In genomic region chr6:32580593-32580992, GRCh38 we compare ENCODE assay signal across 20 cellular contexts. TPM values are rescaled to one million over a fixed set of nuclear protein-coding genes. Genes with fewer than 3 reads are reported as not detected.
DNase-seq lines count a peak whose midpoint lies in the region; ATAC-seq and TF ChIP-seq lines count a peak whose summit lies in the region.
"Had no signal": no experiment of that assay in that cellular context is flagged by ENCODE, and none has a peak within 500 bp of the region (broad histone marks: within the 10 kb centered on the region; RNA-seq: fewer than 3 reads in every experiment).

No MANE protein-coding gene starts in this region.

- 78 to 83% methylated on average over 4 of the region's 4 CpGs for WGBS in heart right ventricle, 2 donors

- no peaks in the 10 kb centered on the region for H3K9me3 ChIP-seq in heart right ventricle
- H3K9me3 ChIP-seq: Peyer's patch, SJSA1 had no signal

- peaks cover 0 to 13% (median 0%) of the 10 kb centered on the region in 9 donors for H3K4me1 ChIP-seq in heart right ventricle
- H3K4me1 ChIP-seq: Peyer's patch, SJSA1 had no signal

- peak overlapping the region; percentile 61 for H3K4me3 Mint-ChIP-seq in dendritic cell treated with granulocyte-macrophage colony-stimulating factor and Interleukin-4, amounts not matched to agents 40 ng/mL and 50 ng/mL, for 4 days
- H3K4me3 Mint-ChIP-seq in stimulated activated naive B cell treated with anti-CD40 and anti-IgM and Interleukin-4, amounts not matched to agents 10 μg/mL and 1 μg/mL and 100 μg/mL, for 72 hours = peak overlapping the region; percentile 32 to 42

- H3K36me3 Mint-ChIP-seq in dendritic cell treated with granulocyte-macrophage colony-stimulating factor and Interleukin-4, amounts not matched to agents 40 ng/mL and 50 ng/mL, for 4 days (ENCODE audit: low read depth) = peaks cover 86% of the 10 kb centered on the region
- peaks cover 44 to 63% of the 10 kb centered on the region in 2 donors for H3K36me3 Mint-ChIP-seq in stimulated activated naive B cell treated with anti-CD40 and anti-IgM and Interleukin-4, amounts not matched to agents 10 μg/mL and 1 μg/mL and 100 μg/mL, for 72 hours

- TF ChIP-seq CTCF in heart right ventricle (IDR thresholded peaks at IDR 0.05) = no peak
- TF ChIP-seq CTCF in GM13977 (IDR thresholded peaks at IDR 0.05; ENCODE audit: extremely low read depth, insufficient read depth, missing control alignments) = no peak

- H3K9me3 Mint-ChIP-seq in dendritic cell treated with granulocyte-macrophage colony-stimulating factor and Interleukin-4, amounts not matched to agents 40 ng/mL and 50 ng/mL, for 4 days = no peaks in the 10 kb centered on the region
- H3K9me3 Mint-ChIP-seq in stimulated activated naive B cell treated with anti-CD40 and anti-IgM and Interleukin-4, amounts not matched to agents 10 μg/mL and 1 μg/mL and 100 μg/mL, for 72 hours = no peaks in the 10 kb centered on the region

- peaks cover 0 to 23% (median 0%) of the 10 kb centered on the region in 7 donors for H3K27me3 ChIP-seq in heart right ventricle
- H3K27me3 ChIP-seq: Peyer's patch had no signal

- DNase-seq in Right ventricle myocardium inferior (ENCODE audit: missing footprints) = peak; percentile 9
- DNase-seq in heart right ventricle = no peak
- DNase-seq in MV-4-11 (lab: John Stamatoyannopoulos, UW) = peak; percentile 2
- no peak for DNase-seq in stimulated activated naive B cell treated with anti-CD40 and anti-IgM and Interleukin-4, amounts not matched to agents 10 μg/mL and 1 μg/mL and 100 μg/mL, for 72 hours
- DNase-seq in NCI-H526 treated with DMSO at 0.1 percent for 48 hours (lab: John Stamatoyannopoulos, UW) = no peak
- DNase-seq in cerebellum (ENCODE audit: low spot score) = no peak
- no peak for DNase-seq in GM13977 (ENCODE audit: low spot score)
- DNase-seq: AML-193, GDM1, Karpas-422, NCI-H1694 treated with DMSO at 0.1 percent for 48 hours, NCI-H510A treated with DMSO at 0.1 percent for 48 hours, Peyer's patch had no signal

- intact Hi-C loops in Right ventricle myocardium inferior (cut with DNase I) (loop anchor here (10.0 kb wide), 1 partner anchor 56 kb away; no protein-coding TSS in a partner anchor), heart right ventricle (cut with DNase I) (loop anchor here in 5 of 10 donors (5.0 to 10.0 kb wide), 3 partner anchors 46 to 63 kb away; partner anchors contain the start of gene HLA-DRB5 (in 1 of the 5))
- intact Hi-C loops in dendritic cell treated with granulocyte-macrophage colony-stimulating factor and Interleukin-4, amounts not matched to agents 40 ng/mL and 50 ng/mL, for 4 days (cut with micrococcal nuclease) = no loop called here

- no peak for ATAC-seq in Right ventricle myocardium inferior
- no peak for ATAC-seq in heart right ventricle
- no peak for ATAC-seq in stimulated activated naive B cell treated with anti-CD40 and anti-IgM and Interleukin-4, amounts not matched to agents 10 μg/mL and 1 μg/mL and 100 μg/mL, for 72 hours (replicated peaks)

- H3K4me3 ChIP-seq in heart right ventricle = no peak overlapping the region
- H3K4me3 ChIP-seq: Peyer's patch, SJSA1 had no signal

- no peak overlapping the region for H3K27ac ChIP-seq in heart right ventricle
- H3K27ac ChIP-seq: C4-2B, Peyer's patch, SJSA1 had no signal

- peaks cover 57% of the 10 kb centered on the region for H3K4me1 Mint-ChIP-seq in dendritic cell treated with granulocyte-macrophage colony-stimulating factor and Interleukin-4, amounts not matched to agents 40 ng/mL and 50 ng/mL, for 4 days (ENCODE audit: low read depth)
- peaks cover 42 to 57% of the 10 kb centered on the region in 2 donors for H3K4me1 Mint-ChIP-seq in stimulated activated naive B cell treated with anti-CD40 and anti-IgM and Interleukin-4, amounts not matched to agents 10 μg/mL and 1 μg/mL and 100 μg/mL, for 72 hours

- in situ Hi-C loops in GM13977 (cut with MboI; ENCODE audit: low pct_unique_long_range_greater_than_20kb, low sequenced_read_pairs, unreplicated experiment) = no loop called here

- no peaks in the 10 kb centered on the region for H3K27me3 Mint-ChIP-seq in dendritic cell treated with granulocyte-macrophage colony-stimulating factor and Interleukin-4, amounts not matched to agents 40 ng/mL and 50 ng/mL, for 4 days
- no peaks in the 10 kb centered on the region for H3K27me3 Mint-ChIP-seq in stimulated activated naive B cell treated with anti-CD40 and anti-IgM and Interleukin-4, amounts not matched to agents 10 μg/mL and 1 μg/mL and 100 μg/mL, for 72 hours

- peak overlapping the region; percentile 74 for H3K27ac Mint-ChIP-seq in dendritic cell treated with granulocyte-macrophage colony-stimulating factor and Interleukin-4, amounts not matched to agents 40 ng/mL and 50 ng/mL, for 4 days
- H3K27ac Mint-ChIP-seq in stimulated activated naive B cell treated with anti-CD40 and anti-IgM and Interleukin-4, amounts not matched to agents 10 μg/mL and 1 μg/mL and 100 μg/mL, for 72 hours = peak overlapping the region; percentile 78

- peaks cover 0 to 41% (median 0%) of the 10 kb centered on the region in 9 donors for H3K36me3 ChIP-seq in heart right ventricle
- H3K36me3 ChIP-seq: Peyer's patch, SJSA1 had no signal

RNA-seq across cellular contexts. Expression of gene HLA-DRB1, which starts 9.1 kb away (rescaled TPM):
- 32.4 TPM for total RNA-seq in Right ventricle myocardium inferior
- total RNA-seq in heart right ventricle = 100 to 1,000 TPM in 3 of 10 donors, 10 to 100 TPM in 7; 29.2 to 313 (median 76.4) TPM
- polyA plus RNA-seq in heart right ventricle = 10 to 100 TPM; 28.8 to 83.7 TPM
- 0.73 TPM for total RNA-seq in cerebellum
- total RNA-seq: SJSA1 had no signal
- polyA plus RNA-seq: AG04450 had no signal

RNA-seq across cellular contexts. Expression of gene HLA-DRB5, which starts 50.5 kb away (rescaled TPM):
- total RNA-seq in Right ventricle myocardium inferior = 21.2 TPM
- 100 to 1,000 TPM in 1 of 10 donors, 10 to 100 TPM in 8, 1 to 10 TPM in 1; 5.8 to 109 (median 48.8) TPM for total RNA-seq in heart right ventricle
- 1 to 10 TPM in 1 of 2 donors, under 1 TPM in 1; 0.29 to 3.0 TPM for polyA plus RNA-seq in heart right ventricle
- total RNA-seq in cerebellum = not detected
- total RNA-seq: A172, H4, M059J, SJSA1 had no signal
- polyA plus RNA-seq: AG04450 had no signal

RNA-seq across cellular contexts. Expression of gene HLA-DQA1, which starts 56.6 kb away (rescaled TPM):
- total RNA-seq in Right ventricle myocardium inferior (5.3 TPM), heart right ventricle (100 to 1,000 TPM in 1 of 10 donors, 10 to 100 TPM in 7, 1 to 10 TPM in 2; 1.3 to 136 (median 16.2) TPM), cerebellum (not detected)
- polyA plus RNA-seq in heart right ventricle = 1 to 10 TPM; 5.9 to 9.6 TPM
- total RNA-seq: A172, H4, M059J, SJSA1 had no signal
- polyA plus RNA-seq: AG04450 had no signal

Comparison
In these comparisons a context has a peak if more than half of its experiments do, and no peak if none do; other contexts are left out.
1. DNase-seq: peak in Right ventricle myocardium inferior (single experiment) and MV-4-11 (single experiment); none in heart right ventricle (0 of 2), stimulated activated naive B cell treated with anti-CD40 and anti-IgM and Interleukin-4, amounts not matched to agents 10 μg/mL and 1 μg/mL and 100 μg/mL, for 72 hours (single experiment), NCI-H526 treated with DMSO at 0.1 percent for 48 hours (single experiment), cerebellum (single experiment) and GM13977 (single experiment).
2. RNA of gene HLA-DRB1, which starts 9.1 kb away (total RNA-seq): 29.2 to 313 TPM in heart right ventricle and 32.4 TPM in Right ventricle myocardium inferior (single experiment); 0.73 TPM in cerebellum (single experiment); every median in the first group is over 10 times any median in the second.